Comparison of ENCODE assay signal across 17 cellular contexts in genomic region chr2:17594533-17595391, GRCh38. TPM values are rescaled to one million over a fixed set of nuclear protein-coding genes. Genes with fewer than 3 reads are reported as not detected.
DNase-seq lines count a peak whose midpoint lies in the region; ATAC-seq and TF ChIP-seq lines count a peak whose summit lies in the region.
"Had no signal": no experiment of that assay in that cellular context is flagged by ENCODE, and none has a peak within 500 bp of the region (broad histone marks: within the 10 kb centered on the region; RNA-seq: fewer than 3 reads in every experiment).

No MANE protein-coding gene starts in this region.

- WGBS in ovary, 3 donors, result 12 to 19% (median 19%) methylated on average over 7 of the region's 7 CpGs

- H3K4me3 ChIP-seq in Caco-2 (ENCODE audit: low read depth, low read length) (no peak overlapping the region), fibroblast of villous mesenchyme (ENCODE audit: low read depth, low read length) (no peak overlapping the region), ovary (no peak overlapping the region), MM.1S (ENCODE audit: low read length) (no peak overlapping the region)
- H3K4me3 ChIP-seq: body of pancreas, prostate gland had no signal

- DNase-seq in Caco-2, result no peak
- DNase-seq in amniotic epithelial cell (ENCODE audit: low read depth), result peak; percentile 41
- peak; percentile 74 for DNase-seq in fibroblast of villous mesenchyme (ENCODE audit: low read depth)
- peak in 3 of 5 donors; percentile 25 to 49 (median 48) for DNase-seq in ovary
- DNase-seq in medulla oblongata (ENCODE audit: extremely low spot score), result no peak
- DNase-seq in MM.1S, result no peak
- DNase-seq: activated T-cell treated with anti-CD3 and anti-CD28 coated beads, Interleukin-2, amount 50 U/mL, for 48 hours; body of pancreas; C1 segment of cervical spinal cord; effector memory CD8-positive, alpha-beta T cell; T-helper 1 cell had no signal

- POLR2A ChIA-PET in Caco-2 (lab: Charles Lee), result no interaction called here

- H3K27me3 ChIP-seq in Caco-2 (replicated peaks; ENCODE audit: control insufficient read depth, insufficient read depth, low read length) (no peaks in the 10 kb centered on the region), ovary (no peaks in the 10 kb centered on the region), MM.1S (replicated peaks; ENCODE audit: insufficient read depth, low read length) (no peaks in the 10 kb centered on the region)
- H3K27me3 ChIP-seq: body of pancreas had no signal

- H2AFZ ChIP-seq in MM.1S (ENCODE audit: low read length), result no peak overlapping the region

- H3K4me1 ChIP-seq in Caco-2, result peaks cover 22% of the 10 kb centered on the region
- peaks cover 1% of the 10 kb centered on the region for H3K4me1 ChIP-seq in ovary (ENCODE audit: insufficient read depth)
- no peaks in the 10 kb centered on the region for H3K4me1 ChIP-seq in MM.1S (ENCODE audit: low read length)
- H3K4me1 ChIP-seq: prostate gland had no signal

- BruUV-seq in Caco-2 (replicated peaks; lab: Mats Ljungman, UMichigan), result no TSS peak

- H3K4me1 Mint-ChIP-seq in Caco-2 (ENCODE audit: low read depth, unreplicated experiment), result peaks cover 20% of the 10 kb centered on the region

- no peak for ATAC-seq in GM21737 (IDR thresholded peaks at IDR 0.05; ENCODE audit: unreplicated experiment)
- ATAC-seq in GM18861 (IDR thresholded peaks at IDR 0.05; ENCODE audit: unreplicated experiment), result no peak
- ATAC-seq: body of pancreas; effector memory CD8-positive, alpha-beta T cell; HCT116 had no signal

- TF ChIP-seq CTCF in Caco-2 (IDR thresholded peaks at IDR 0.05; ENCODE audit: insufficient read depth in 1 of 2, low read depth in 1 of 2, low read length in 1 of 2, severe bottlenecking in 1 of 2, unreplicated experiment in 1 of 2) (no peak), fibroblast of villous mesenchyme (IDR thresholded peaks at IDR 0.05; ENCODE audit: insufficient read depth, low read depth, low read length) (no peak), ovary (IDR thresholded peaks at IDR 0.05) (no peak), MM.1S (IDR thresholded peaks at IDR 0.05; ENCODE audit: low read length) (no peak)

- H3K79me2 ChIP-seq in MM.1S (ENCODE audit: low read length), result no peaks in the 10 kb centered on the region

- H3K4me2 ChIP-seq in MM.1S (ENCODE audit: low read depth, low read length), result no peak overlapping the region

- H3K9me3 Mint-ChIP-seq in Caco-2 (ENCODE audit: unreplicated experiment), result no peaks in the 10 kb centered on the region

- no peak overlapping the region for H3K4me3 Mint-ChIP-seq in Caco-2 (ENCODE audit: unreplicated experiment)
- H3K4me3 Mint-ChIP-seq: effector memory CD8-positive, alpha-beta T cell had no signal

- H3K27me3 Mint-ChIP-seq in Caco-2 (ENCODE audit: insufficient read depth, unreplicated experiment), result no peaks in the 10 kb centered on the region

- H3K9ac ChIP-seq in MM.1S (ENCODE audit: low read length), result no peak overlapping the region

- TF ChIP-seq EP300 in ovary (IDR thresholded peaks at IDR 0.05), result no peak

- H3K9me3 ChIP-seq in Caco-2, result no peaks in the 10 kb centered on the region
- H3K9me3 ChIP-seq in ovary, result no peaks in the 10 kb centered on the region
- H3K9me3 ChIP-seq in MM.1S (replicated peaks; ENCODE audit: insufficient read depth, low read length), result no peaks in the 10 kb centered on the region
- H3K9me3 ChIP-seq: body of pancreas, prostate gland had no signal

- H3F3A ChIP-seq in MM.1S (ENCODE audit: insufficient read depth, low read length), result no peaks in the 10 kb centered on the region

- no peaks in the 10 kb centered on the region for H4K20me1 ChIP-seq in MM.1S (ENCODE audit: insufficient read depth, low read length)

- H3K27ac ChIP-seq in ovary, result no peak overlapping the region
- H3K27ac ChIP-seq in MM.1S (ENCODE audit: low read length), result no peak overlapping the region
- H3K27ac ChIP-seq: body of pancreas, prostate gland had no signal

- intact Hi-C loops in Caco-2 (cut with micrococcal nuclease; ENCODE audit: unreplicated experiment) (loop anchor here (1.0 to 5.0 kb wide), 2 partner anchors 53 to 54 kb away; partner anchors contain the start of gene VSNL1), ovary (cut with DNase I) (no loop called here)

- peak overlapping the region; percentile 22 for H3K27ac Mint-ChIP-seq in Caco-2 (ENCODE audit: unreplicated experiment)
- H3K27ac Mint-ChIP-seq: effector memory CD8-positive, alpha-beta T cell had no signal

- no peaks in the 10 kb centered on the region for H3K9me2 ChIP-seq in MM.1S (replicated peaks; ENCODE audit: insufficient read depth, low read length)

- H3K36me3 ChIP-seq in Caco-2 (ENCODE audit: control insufficient read depth, insufficient read depth, low read length) (no peaks in the 10 kb centered on the region), ovary (no peaks in the 10 kb centered on the region), MM.1S (replicated peaks; ENCODE audit: insufficient read depth, low read length) (no peaks in the 10 kb centered on the region)
- H3K36me3 ChIP-seq: prostate gland had no signal

- CTCF ChIA-PET in Caco-2 (lab: Charles Lee), result interaction anchor here (1.3 kb wide), 1 partner anchor 51 kb away, joined by 4 read pairs; no protein-coding TSS in a partner anchor

- no peak for TF ChIP-seq POLR2A in ovary (IDR thresholded peaks at IDR 0.05)

- no peaks in the 10 kb centered on the region for H3K36me3 Mint-ChIP-seq in Caco-2 (ENCODE audit: insufficient read depth, unreplicated experiment)

RNA-seq across cellular contexts. Expression of gene VSNL1, which starts 54.3 kb away (rescaled TPM):
- total RNA-seq in Caco-2 (2022) (0.43 and 0.60 TPM in 2 replicates), fibroblast of villous mesenchyme (0.32 and 0.86 TPM in 2 replicates), ovary (1 to 10 TPM in 5 of 7 donors, under 1 TPM in 1, not detected in 1; 0.60 to 9.4 (median 4.0) TPM)
- 1 to 10 TPM in 1 of 2 donors, under 1 TPM in 1; 0.41 to 2.8 TPM for polyA plus RNA-seq in ovary
- total RNA-seq: HT-29, mononuclear cell had no signal

Comparison
In these comparisons a context has a peak if more than half of its experiments do, and no peak if none do; other contexts are left out.
1. DNase-seq: peak in amniotic epithelial cell (single experiment), fibroblast of villous mesenchyme (single experiment) and ovary (3 of 5); none in Caco-2 (0 of 2), medulla oblongata (single experiment) and MM.1S (single experiment).